12 cellular contexts compared by ENCODE assay signal in the genomic region with DNA sequence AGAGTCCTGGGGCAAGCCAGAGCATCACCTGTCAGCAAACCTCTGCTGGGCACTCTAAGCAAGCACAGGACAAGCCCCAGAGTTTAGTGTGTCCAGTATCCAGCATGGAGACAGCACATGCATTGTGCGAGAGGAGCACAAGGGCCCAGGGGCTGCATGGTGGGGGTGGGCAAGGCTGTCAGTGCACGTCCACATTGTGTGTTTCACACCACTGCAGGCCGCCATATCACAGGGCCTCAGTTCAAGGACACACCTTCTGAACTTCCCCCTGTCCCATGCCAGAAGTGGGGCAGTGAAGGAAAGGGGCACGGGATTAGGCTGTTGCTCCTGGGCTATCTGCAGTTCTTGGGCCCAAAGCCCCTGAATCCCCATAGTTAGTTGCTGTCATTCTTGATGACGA. TPM values are rescaled to one million over a fixed set of nuclear protein-coding genes. Genes with fewer than 3 reads are reported as not detected.
DNase-seq lines count a peak whose midpoint lies in the region; ATAC-seq and TF ChIP-seq lines count a peak whose summit lies in the region.
"Had no signal": no experiment of that assay in that cellular context is flagged by ENCODE, and none has a peak within 500 bp of the region (broad histone marks: within the 10 kb centered on the region; RNA-seq: fewer than 3 reads in every experiment).

No MANE protein-coding gene starts in this region.

- intact Hi-C loops in CD14-positive monocyte (cut with micrococcal nuclease): no loop called here
- intact Hi-C loops in IMR-90 (cut with micrococcal nuclease): no loop called here

- no peaks in the 10 kb centered on the region for H3K27me3 Mint-ChIP-seq in CD14-positive monocyte (ENCODE audit: low read depth in 3 of 3)
- no peaks in the 10 kb centered on the region for H3K27me3 Mint-ChIP-seq in activated naive CD8-positive, alpha-beta T cell treated with anti-CD3 and anti-CD28 coated beads, Interleukin-2, amount 10 ng/mL, durations not matched to agents 7 days and 5 days
- no peaks in the 10 kb centered on the region for H3K27me3 Mint-ChIP-seq in natural killer cell treated with Interleukin-12 subunit alpha and Interleukin-12 subunit beta and Interleukin-15 and Interleukin-18, amount 100 ng/mL, for 72 hours

- H3K18ac ChIP-seq in IMR-90 (ENCODE audit: low read depth, low read length): no peak overlapping the region

- H4K5ac ChIP-seq in IMR-90 (ENCODE audit: low read depth, low read length): no peak overlapping the region

- no peaks in the 10 kb centered on the region for H3K9me1 ChIP-seq in IMR-90 (ENCODE audit: insufficient read depth, low read length)

- H3K79me1 ChIP-seq in IMR-90 (ENCODE audit: low read depth in 1 of 2, low read length in 2 of 2): peaks cover 15 to 26% of the 10 kb centered on the region in 2 experiments

- H2AK9ac ChIP-seq in IMR-90 (replicated peaks; ENCODE audit: low read depth, low read length, poor library complexity): no peak overlapping the region

- H3K4ac ChIP-seq in IMR-90 (ENCODE audit: low read depth, low read length): no peak overlapping the region

- CTCF ChIA-PET in IMR-90 (lab: Yijun Ruan, JAX): no interaction called here

- peak overlapping the region in 1 of 2 donors; percentile 79 for H3K4me3 Mint-ChIP-seq in CD14-positive monocyte
- H3K4me3 Mint-ChIP-seq in activated naive CD8-positive, alpha-beta T cell treated with anti-CD3 and anti-CD28 coated beads, Interleukin-2, amount 10 ng/mL, durations not matched to agents 7 days and 5 days: peak overlapping the region; percentile 73
- H3K4me3 Mint-ChIP-seq in natural killer cell treated with Interleukin-12 subunit alpha and Interleukin-12 subunit beta and Interleukin-15 and Interleukin-18, amount 100 ng/mL, for 72 hours: peak overlapping the region; percentile 89

- DNase-seq in CD14-positive monocyte (ENCODE audit: low spot score) (no peak), IMR-90 (no peak), NCI-H2081 (lab: John Stamatoyannopoulos, UW) (no peak), NCI-H1694 (lab: John Stamatoyannopoulos, UW) (no peak), AG08396 (ENCODE audit: low spot score) (no peak), G401 (ENCODE audit: low spot score) (no peak)
- DNase-seq in activated naive CD8-positive, alpha-beta T cell treated with anti-CD3 and anti-CD28 coated beads, Interleukin-2, amount 10 ng/mL, durations not matched to agents 7 days and 5 days: peak; percentile 35
- DNase-seq in natural killer cell treated with Interleukin-12 subunit alpha and Interleukin-12 subunit beta and Interleukin-15 and Interleukin-18, amount 100 ng/mL, for 72 hours (ENCODE audit: low spot score): no peak
- DNase-seq: midbrain, NCI-H446 treated with DMSO at 0.1 percent for 48 hours had no signal

- no peak overlapping the region for H3K27ac ChIP-seq in IMR-90 (ENCODE audit: insufficient read depth, low read length)

- H3K4me3 ChIP-seq in IMR-90 (ENCODE audit: insufficient read depth, low read depth, low read length): no peak overlapping the region

- no peak overlapping the region for H3K56ac ChIP-seq in IMR-90 (ENCODE audit: extremely low read depth, insufficient read depth, low read length)

- TF ChIP-seq POLR2A in IMR-90 (IDR thresholded peaks at IDR 0.05; ENCODE audit: low read depth, low read length): no peak

- H4K91ac ChIP-seq in IMR-90 (ENCODE audit: insufficient read depth, low read depth, low read length): no peak overlapping the region

- H3K27ac Mint-ChIP-seq in CD14-positive monocyte: peak overlapping the region in 5 of 7 donors; percentile 53 to 85 (median 76)
- H3K27ac Mint-ChIP-seq in activated naive CD8-positive, alpha-beta T cell treated with anti-CD3 and anti-CD28 coated beads, Interleukin-2, amount 10 ng/mL, durations not matched to agents 7 days and 5 days: peak overlapping the region; percentile 80
- H3K27ac Mint-ChIP-seq in natural killer cell treated with Interleukin-12 subunit alpha and Interleukin-12 subunit beta and Interleukin-15 and Interleukin-18, amount 100 ng/mL, for 72 hours: peak overlapping the region; percentile 73 to 88

- no peak overlapping the region for H2BK15ac ChIP-seq in IMR-90 (ENCODE audit: low read depth, low read length)

- no CpG with 5 or more reads among the region's 5 CpGs for WGBS in IMR-90 (ENCODE audit: extremely low coverage in 2 of 2, insufficient read length in 1 of 2), 2 experiments

- H3K36me3 ChIP-seq in IMR-90 (ENCODE audit: control insufficient read depth, insufficient read depth, low read length): peaks cover 42% of the 10 kb centered on the region

- H3K4me1 Mint-ChIP-seq in CD14-positive monocyte: peaks cover 42% of the 10 kb centered on the region
- H3K4me1 Mint-ChIP-seq in activated naive CD8-positive, alpha-beta T cell treated with anti-CD3 and anti-CD28 coated beads, Interleukin-2, amount 10 ng/mL, durations not matched to agents 7 days and 5 days: peaks cover 36% of the 10 kb centered on the region
- H3K4me1 Mint-ChIP-seq in natural killer cell treated with Interleukin-12 subunit alpha and Interleukin-12 subunit beta and Interleukin-15 and Interleukin-18, amount 100 ng/mL, for 72 hours (ENCODE audit: low read depth in 2 of 2): peaks cover 31% of the 10 kb centered on the region in 2 donors

- no peaks in the 10 kb centered on the region for H3K27me3 ChIP-seq in IMR-90 (ENCODE audit: control insufficient read depth, insufficient read depth, low read length)

- no peak for TF ChIP-seq RAD21 in IMR-90 (IDR thresholded peaks at IDR 0.05; ENCODE audit: low read length)

- TSS peak; percentile 76 for BruUV-seq in IMR-90 (replicated peaks; lab: Mats Ljungman, UMichigan)

- POLR2A ChIA-PET in IMR-90 (lab: Charles Lee; ENCODE audit: unreplicated experiment): interaction anchor here (0.5 kb wide), 1 partner anchor 11 kb away, joined by 3 read pairs; no protein-coding TSS in a partner anchor
- POLR2A ChIA-PET in activated naive CD8-positive, alpha-beta T cell treated with anti-CD3 and anti-CD28 coated beads, Interleukin-2, amount 10 ng/mL, durations not matched to agents 7 days and 5 days (lab: Charles Lee): interaction anchor here (0.7 to 3.6 kb wide), 7 partner anchors 18 to 393 kb away, joined by 5 to 35 read pairs (median 9); partner anchors contain the start of genes ARHGAP30, F11R, NIT1 and PFDN2

- H2BK120ac ChIP-seq in IMR-90 (ENCODE audit: low read depth, low read length): no peak overlapping the region

- H3K9me3 ChIP-seq in IMR-90 (ENCODE audit: control insufficient read depth, insufficient read depth, low read length): no peaks in the 10 kb centered on the region

- no peak overlapping the region for H3K23ac ChIP-seq in IMR-90 (ENCODE audit: low read depth, low read length)

- H3K9ac ChIP-seq in IMR-90 (ENCODE audit: low read depth, low read length): no peak overlapping the region

- no peaks in the 10 kb centered on the region; the same call in 1 of the 2 replicates for H3K4me1 ChIP-seq in IMR-90 (ENCODE audit: control insufficient read depth, insufficient read depth, low read length)

- no peak overlapping the region for H3K14ac ChIP-seq in IMR-90 (replicated peaks; ENCODE audit: low read depth, low read length)

- dilution Hi-C loops in IMR-90 (cut with HindIII; ENCODE audit: low sequenced_read_pairs, unreplicated experiment): no loop called here

- no peak overlapping the region for H2AFZ ChIP-seq in IMR-90 (replicated peaks; ENCODE audit: low read length, poor library complexity)

- no peaks in the 10 kb centered on the region for H3K9me3 Mint-ChIP-seq in CD14-positive monocyte
- no peaks in the 10 kb centered on the region for H3K9me3 Mint-ChIP-seq in activated naive CD8-positive, alpha-beta T cell treated with anti-CD3 and anti-CD28 coated beads, Interleukin-2, amount 10 ng/mL, durations not matched to agents 7 days and 5 days
- no peaks in the 10 kb centered on the region for H3K9me3 Mint-ChIP-seq in natural killer cell treated with Interleukin-12 subunit alpha and Interleukin-12 subunit beta and Interleukin-15 and Interleukin-18, amount 100 ng/mL, for 72 hours

- in situ Hi-C loops in IMR-90 (cut with MboI; ENCODE audit: low sequenced_read_pairs) (no loop called here), G401 (cut with HindIII; ENCODE audit: low sequenced_read_pairs) (no loop called here)

- H3K4me2 ChIP-seq in IMR-90 (ENCODE audit: low read depth, low read length): no peak overlapping the region

- no peaks in the 10 kb centered on the region; the same call in 1 of the 2 replicates for H4K20me1 ChIP-seq in IMR-90 (ENCODE audit: insufficient read depth, low read length)

- TF ChIP-seq CTCF in CD14-positive monocyte (IDR thresholded peaks at IDR 0.05) (no peak), IMR-90 (conservative IDR thresholded peaks at IDR 0.05; ENCODE audit: low read depth, low read length) (no peak)

- H4K8ac ChIP-seq in IMR-90 (ENCODE audit: low read depth in 2 of 2, low read length in 2 of 2): no peak overlapping the region

- no peak overlapping the region for H2BK5ac ChIP-seq in IMR-90 (ENCODE audit: low read depth, low read length, poor library complexity, severe bottlenecking)

- ATAC-seq in IMR-90 (ENCODE audit: low read depth): no peak
- no peak for ATAC-seq in activated naive CD8-positive, alpha-beta T cell treated with anti-CD3 and anti-CD28 coated beads, Interleukin-2, amount 10 ng/mL, durations not matched to agents 7 days and 5 days (ENCODE audit: low read depth)
- no peak for ATAC-seq in natural killer cell treated with Interleukin-12 subunit alpha and Interleukin-12 subunit beta and Interleukin-15 and Interleukin-18, amount 100 ng/mL, for 72 hours

- H2BK20ac ChIP-seq in IMR-90 (ENCODE audit: low read depth, low read length): no peak overlapping the region

- peaks cover 44 to 68% of the 10 kb centered on the region in 2 donors for H3K36me3 Mint-ChIP-seq in CD14-positive monocyte
- peaks cover 26% of the 10 kb centered on the region for H3K36me3 Mint-ChIP-seq in activated naive CD8-positive, alpha-beta T cell treated with anti-CD3 and anti-CD28 coated beads, Interleukin-2, amount 10 ng/mL, durations not matched to agents 7 days and 5 days
- peaks cover 14% of the 10 kb centered on the region for H3K36me3 Mint-ChIP-seq in natural killer cell treated with Interleukin-12 subunit alpha and Interleukin-12 subunit beta and Interleukin-15 and Interleukin-18, amount 100 ng/mL, for 72 hours

- H2AK5ac ChIP-seq in IMR-90 (ENCODE audit: low read depth, low read length): no peak overlapping the region

RNA-seq across cellular contexts. Expression of gene TSTD1, which starts 0.8 kb away (rescaled TPM):
- polyA plus RNA-seq in CD14-positive monocyte (10 to 100 TPM; 11.8 to 20.3 TPM), IMR-90 (2012; rRNA removed) (0.21 TPM in 1 of 2 replicates, not detected in the other)
- total RNA-seq in IMR-90 (2012; rRNA removed): not detected in 2 replicates
- polyA plus RNA-seq in IMR-90 (2012; cell fraction: cytosol; rRNA removed): 0.49 TPM in 1 of 2 replicates, not detected in the other
- 0.25 and 0.46 TPM in 2 replicates for polyA plus RNA-seq in IMR-90 (2012; cell fraction: nucleus; rRNA removed; ENCODE audit: low replicate concordance)
- 10 to 100 TPM; 81.7 to 84.9 TPM for total RNA-seq in activated naive CD8-positive, alpha-beta T cell treated with anti-CD3 and anti-CD28 coated beads, Interleukin-2, amount 10 ng/mL, durations not matched to agents 7 days and 5 days
- total RNA-seq in natural killer cell treated with Interleukin-12 subunit alpha and Interleukin-12 subunit beta and Interleukin-15 and Interleukin-18, amount 100 ng/mL, for 72 hours: 10 to 100 TPM; 10.5 to 47.2 TPM
- not detected in 2 replicates for total RNA-seq in G401 (2014; rRNA removed; shearing (Covaris generic))

RNA-seq across cellular contexts. Expression of gene USF1, which starts 6.2 kb away (rescaled TPM):
- polyA plus RNA-seq in CD14-positive monocyte (10 to 100 TPM in 1 of 2 donors, 1 to 10 TPM in 1; 6.3 to 25.5 TPM), IMR-90 (2012; rRNA removed) (34.6 and 37.1 TPM in 2 replicates)
- total RNA-seq in IMR-90 (2012; rRNA removed): 62.2 and 78.9 TPM in 2 replicates
- polyA plus RNA-seq in IMR-90 (2012; cell fraction: cytosol; rRNA removed): 14.0 and 18.6 TPM in 2 replicates
- 122 and 130 TPM in 2 replicates for polyA plus RNA-seq in IMR-90 (2012; cell fraction: nucleus; rRNA removed; ENCODE audit: low replicate concordance)
- total RNA-seq in activated naive CD8-positive, alpha-beta T cell treated with anti-CD3 and anti-CD28 coated beads, Interleukin-2, amount 10 ng/mL, durations not matched to agents 7 days and 5 days: 10 to 100 TPM; 93.0 to 96.3 TPM
- total RNA-seq in natural killer cell treated with Interleukin-12 subunit alpha and Interleukin-12 subunit beta and Interleukin-15 and Interleukin-18, amount 100 ng/mL, for 72 hours: 10 to 100 TPM; 72.2 to 77.4 TPM
- total RNA-seq in G401 (2014; rRNA removed; shearing (Covaris generic)): 95.1 and 108 TPM in 2 replicates

RNA-seq across cellular contexts. Expression of gene F11R, which starts 18.6 kb away (rescaled TPM):
- polyA plus RNA-seq in CD14-positive monocyte (10 to 100 TPM; 35.9 to 58.0 TPM), IMR-90 (2012; rRNA removed) (0.47 and 0.79 TPM in 2 replicates)
- 0.83 and 2.2 TPM in 2 replicates for total RNA-seq in IMR-90 (2012; rRNA removed)
- 0.78 and 2.0 TPM in 2 replicates for polyA plus RNA-seq in IMR-90 (2012; cell fraction: cytosol; rRNA removed)
- 0.44 and 0.60 TPM in 2 replicates for polyA plus RNA-seq in IMR-90 (2012; cell fraction: nucleus; rRNA removed; ENCODE audit: low replicate concordance)
- total RNA-seq in activated naive CD8-positive, alpha-beta T cell treated with anti-CD3 and anti-CD28 coated beads, Interleukin-2, amount 10 ng/mL, durations not matched to agents 7 days and 5 days: 10 to 100 TPM; 28.5 to 35.9 TPM
- 10 to 100 TPM; 11.0 to 25.9 TPM for total RNA-seq in natural killer cell treated with Interleukin-12 subunit alpha and Interleukin-12 subunit beta and Interleukin-15 and Interleukin-18, amount 100 ng/mL, for 72 hours
- 47.6 and 60.7 TPM in 2 replicates for total RNA-seq in G401 (2014; rRNA removed; shearing (Covaris generic))

RNA-seq across cellular contexts. Expression of gene ARHGAP30, which starts 30.1 kb away (rescaled TPM):
- polyA plus RNA-seq in CD14-positive monocyte: 100 to 1,000 TPM; 101 to 140 TPM
- total RNA-seq in IMR-90 (2012; rRNA removed): not detected in 2 replicates
- polyA plus RNA-seq in IMR-90 (2012; rRNA removed): 0.02 and 0.03 TPM in 2 replicates
- not detected in 2 replicates for polyA plus RNA-seq in IMR-90 (2012; cell fraction: cytosol; rRNA removed)
- 0.05 TPM in 1 of 2 replicates, not detected in the other for polyA plus RNA-seq in IMR-90 (2012; cell fraction: nucleus; rRNA removed; ENCODE audit: low replicate concordance)
- total RNA-seq in activated naive CD8-positive, alpha-beta T cell treated with anti-CD3 and anti-CD28 coated beads, Interleukin-2, amount 10 ng/mL, durations not matched to agents 7 days and 5 days: 100 to 1,000 TPM; 260 to 273 TPM
- 100 to 1,000 TPM; 217 to 250 TPM for total RNA-seq in natural killer cell treated with Interleukin-12 subunit alpha and Interleukin-12 subunit beta and Interleukin-15 and Interleukin-18, amount 100 ng/mL, for 72 hours
- 0.10 TPM in 1 of 2 replicates, not detected in the other for total RNA-seq in G401 (2014; rRNA removed; shearing (Covaris generic))
- total RNA-seq: LHCN-M2 had no signal

RNA-seq across cellular contexts. Expression of gene NECTIN4, which starts 49.8 kb away (rescaled TPM):
- polyA plus RNA-seq in CD14-positive monocyte (under 1 TPM in 1 of 2 donors, not detected in 1; 0.07 TPM), IMR-90 (2012; rRNA removed) (0.13 and 0.24 TPM in 2 replicates)
- total RNA-seq in IMR-90 (2012; rRNA removed): under 0.01 and 0.18 TPM in 2 replicates
- polyA plus RNA-seq in IMR-90 (2012; cell fraction: cytosol; rRNA removed): 0.02 and 0.20 TPM in 2 replicates
- polyA plus RNA-seq in IMR-90 (2012; cell fraction: nucleus; rRNA removed; ENCODE audit: low replicate concordance): 0.18 and 0.58 TPM in 2 replicates
- not detected for total RNA-seq in activated naive CD8-positive, alpha-beta T cell treated with anti-CD3 and anti-CD28 coated beads, Interleukin-2, amount 10 ng/mL, durations not matched to agents 7 days and 5 days
- not detected for total RNA-seq in natural killer cell treated with Interleukin-12 subunit alpha and Interleukin-12 subunit beta and Interleukin-15 and Interleukin-18, amount 100 ng/mL, for 72 hours
- total RNA-seq in G401 (2014; rRNA removed; shearing (Covaris generic)): 0.80 and 2.4 TPM in 2 replicates
- total RNA-seq: LHCN-M2, Right ventricle myocardium inferior had no signal
